1 cellular context compared by ENCODE assay signal in genomic region chr15:66611257-66612053, GRCh38.
TF ChIP-seq lines count a peak whose summit lies in the region.

No MANE protein-coding gene starts in this region.

TF ChIP-seq in A549, 52 proteins besides CTCF, POLR2A, EP300 and RAD21 (continued from another document):
- TF ChIP-seq USF2 (IDR thresholded peaks at IDR 0.05): no peak
- no peak for TF ChIP-seq BCL3 (IDR thresholded peaks at IDR 0.05)
- TF ChIP-seq MAZ (IDR thresholded peaks at IDR 0.05; ENCODE audit: borderline replicate concordance, low read depth, low read length): no peak
- no peak for TF ChIP-seq TFCP2L1 (CRISPR knock-in tag; IDR thresholded peaks at IDR 0.05)
- TF ChIP-seq KDM5A (IDR thresholded peaks at IDR 0.05): no peak
TF ChIP-seq in A549: peak in this region for 0.
